Comparison of ENCODE assay signal across 12 cellular contexts in the genomic region with DNA sequence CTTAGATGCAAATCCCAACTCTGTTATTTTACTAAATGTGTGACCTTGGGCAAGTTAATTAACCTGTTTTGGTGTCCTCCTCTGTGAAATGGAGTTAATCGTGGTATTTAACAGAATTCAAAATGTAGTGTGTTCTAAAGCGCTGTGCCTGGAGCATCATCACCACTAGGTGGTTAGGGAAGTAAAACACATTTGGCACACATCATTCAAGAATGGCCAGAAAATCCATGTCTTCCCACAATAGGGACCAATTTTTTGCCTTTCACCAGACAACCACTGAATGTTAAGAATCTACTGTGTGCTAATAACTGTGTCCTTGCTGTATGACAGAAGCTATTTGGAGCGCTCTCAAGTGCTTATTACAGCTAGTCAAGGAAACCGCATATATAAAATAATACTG.
DNase-seq lines count a peak whose midpoint lies in the region; ATAC-seq and TF ChIP-seq lines count a peak whose summit lies in the region.
"Had no signal": no experiment of that assay in that cellular context is flagged by ENCODE, and none has a peak within 500 bp of the region (broad histone marks: within the 10 kb centered on the region; RNA-seq: fewer than 3 reads in every experiment).

No MANE protein-coding gene starts in this region.

- no peaks in the 10 kb centered on the region for H3K27me3 ChIP-seq in MM.1S (replicated peaks; ENCODE audit: insufficient read depth, low read length)
- no peaks in the 10 kb centered on the region for H3K27me3 ChIP-seq in neural cell (ENCODE audit: insufficient read depth, low read depth, low read length)

- H3F3A ChIP-seq in MM.1S (ENCODE audit: insufficient read depth, low read length) (peaks cover 29% of the 10 kb centered on the region), neural cell (ENCODE audit: insufficient read depth, low read length, poor library complexity, severe bottlenecking) (no peaks in the 10 kb centered on the region)

- H3K9me2 ChIP-seq in MM.1S (replicated peaks; ENCODE audit: insufficient read depth, low read length) (no peaks in the 10 kb centered on the region; the same call in 1 of the 2 replicates), neural cell (ENCODE audit: insufficient read depth, low read length) (no peaks in the 10 kb centered on the region)

- no peak for ATAC-seq in GM21576 (IDR thresholded peaks at IDR 0.05; ENCODE audit: unreplicated experiment)
- ATAC-seq: activated CD4-positive, CD25-positive, alpha-beta regulatory T cell treated with anti-CD3 and anti-CD28 coated beads, Interleukin-2, amount 50 U/mL, for 24 hours had no signal

- H3K4me2 ChIP-seq in MM.1S (ENCODE audit: low read depth, low read length) (no peak overlapping the region), neural cell (ENCODE audit: low read length) (no peak overlapping the region)

- H3K9ac ChIP-seq in MM.1S (ENCODE audit: low read length) = no peak overlapping the region
- no peak overlapping the region for H3K9ac ChIP-seq in neural cell (ENCODE audit: low read length)

- TF ChIP-seq RAD21 in neural cell (conservative IDR thresholded peaks at IDR 0.05) = no peak

- H3K4me3 ChIP-seq in MM.1S (ENCODE audit: low read length) = no peak overlapping the region
- no peak overlapping the region for H3K4me3 ChIP-seq in cardiac fibroblast (replicated peaks in 1 of 2; ENCODE audit: low read depth in 2 of 2, low read length in 2 of 2)
- no peak overlapping the region for H3K4me3 ChIP-seq in neural cell (ENCODE audit: low read length)

- no peaks in the 10 kb centered on the region for H3K36me3 ChIP-seq in MM.1S (replicated peaks; ENCODE audit: insufficient read depth, low read length)
- H3K36me3 ChIP-seq in neural cell (ENCODE audit: insufficient read depth, low read length) = no peaks in the 10 kb centered on the region

- H2AFZ ChIP-seq in MM.1S (ENCODE audit: low read length) (no peak overlapping the region), neural cell (ENCODE audit: low read depth, low read length) (no peak overlapping the region)

- TF ChIP-seq CTCF in GM12873 (IDR thresholded peaks at IDR 0.05; ENCODE audit: insufficient read depth, low read depth, low read length, missing control alignments) = peak; percentile 27
- TF ChIP-seq CTCF in MM.1S (IDR thresholded peaks at IDR 0.05; ENCODE audit: low read length) = peak; percentile 22
- TF ChIP-seq CTCF in cardiac fibroblast (IDR thresholded peaks at IDR 0.05; ENCODE audit: low read depth, low read length) = peak; percentile 29
- TF ChIP-seq CTCF in neural cell (IDR thresholded peaks at IDR 0.05; ENCODE audit: poor library complexity, severe bottlenecking) = peak; percentile 27

- H3K9me3 ChIP-seq in MM.1S (replicated peaks; ENCODE audit: insufficient read depth, low read length) = no peaks in the 10 kb centered on the region
- no peaks in the 10 kb centered on the region for H3K9me3 ChIP-seq in neural cell (ENCODE audit: low read length)

- no peak for DNase-seq in MM.1S
- DNase-seq in cardiac fibroblast (ENCODE audit: low read depth in 2 of 2) = peak in 1 of 2 donors; percentile 36
- no peak for DNase-seq in cortex of kidney (lab: John Stamatoyannopoulos, UW)
- no peak for DNase-seq in HT-29 (ENCODE audit: low spot score)
- DNase-seq: DMS153, foreskin melanocyte, NCI-H2029 treated with DMSO at 0.1 percent for 48 hours, nucleus accumbens had no signal

- no peaks in the 10 kb centered on the region for H4K20me1 ChIP-seq in MM.1S (ENCODE audit: insufficient read depth, low read length)
- no peaks in the 10 kb centered on the region for H4K20me1 ChIP-seq in neural cell (ENCODE audit: insufficient read depth)

- H3K27ac ChIP-seq in MM.1S (ENCODE audit: low read length) (no peak overlapping the region), neural cell (ENCODE audit: low read length) (no peak overlapping the region)

- no peak for TF ChIP-seq EP300 in neural cell (conservative IDR thresholded peaks at IDR 0.05; ENCODE audit: poor library complexity, severe bottlenecking)

- peaks cover 23% of the 10 kb centered on the region for H3K4me1 ChIP-seq in MM.1S (ENCODE audit: low read length)

- H3K79me2 ChIP-seq in MM.1S (ENCODE audit: low read length) (peaks cover 15% of the 10 kb centered on the region), neural cell (replicated peaks; ENCODE audit: insufficient read depth, low read length) (peaks cover 12% of the 10 kb centered on the region)

TF ChIP-seq in neural cell, 6 proteins besides CTCF, POLR2A, EP300 and RAD21:
- TF ChIP-seq, protein P1, sequence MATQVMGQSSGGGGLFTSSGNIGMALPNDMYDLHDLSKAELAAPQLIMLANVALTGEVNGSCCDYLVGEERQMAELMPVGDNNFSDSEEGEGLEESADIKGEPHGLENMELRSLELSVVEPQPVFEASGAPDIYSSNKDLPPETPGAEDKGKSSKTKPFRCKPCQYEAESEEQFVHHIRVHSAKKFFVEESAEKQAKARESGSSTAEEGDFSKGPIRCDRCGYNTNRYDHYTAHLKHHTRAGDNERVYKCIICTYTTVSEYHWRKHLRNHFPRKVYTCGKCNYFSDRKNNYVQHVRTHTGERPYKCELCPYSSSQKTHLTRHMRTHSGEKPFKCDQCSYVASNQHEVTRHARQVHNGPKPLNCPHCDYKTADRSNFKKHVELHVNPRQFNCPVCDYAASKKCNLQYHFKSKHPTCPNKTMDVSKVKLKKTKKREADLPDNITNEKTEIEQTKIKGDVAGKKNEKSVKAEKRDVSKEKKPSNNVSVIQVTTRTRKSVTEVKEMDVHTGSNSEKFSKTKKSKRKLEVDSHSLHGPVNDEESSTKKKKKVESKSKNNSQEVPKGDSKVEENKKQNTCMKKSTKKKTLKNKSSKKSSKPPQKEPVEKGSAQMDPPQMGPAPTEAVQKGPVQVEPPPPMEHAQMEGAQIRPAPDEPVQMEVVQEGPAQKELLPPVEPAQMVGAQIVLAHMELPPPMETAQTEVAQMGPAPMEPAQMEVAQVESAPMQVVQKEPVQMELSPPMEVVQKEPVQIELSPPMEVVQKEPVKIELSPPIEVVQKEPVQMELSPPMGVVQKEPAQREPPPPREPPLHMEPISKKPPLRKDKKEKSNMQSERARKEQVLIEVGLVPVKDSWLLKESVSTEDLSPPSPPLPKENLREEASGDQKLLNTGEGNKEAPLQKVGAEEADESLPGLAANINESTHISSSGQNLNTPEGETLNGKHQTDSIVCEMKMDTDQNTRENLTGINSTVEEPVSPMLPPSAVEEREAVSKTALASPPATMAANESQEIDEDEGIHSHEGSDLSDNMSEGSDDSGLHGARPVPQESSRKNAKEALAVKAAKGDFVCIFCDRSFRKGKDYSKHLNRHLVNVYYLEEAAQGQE (IDR thresholded peaks at IDR 0.05; ENCODE audit: borderline replicate concordance) = no peak
- TF ChIP-seq MXI1 (conservative IDR thresholded peaks at IDR 0.05; ENCODE audit: poor library complexity, severe bottlenecking) (no peak), SMC3 (conservative IDR thresholded peaks at IDR 0.05; ENCODE audit: poor library complexity) (no peak), TAF1 (IDR thresholded peaks at IDR 0.05; ENCODE audit: low read depth) (no peak), EZH2 (IDR thresholded peaks at IDR 0.05; ENCODE audit: borderline replicate concordance, insufficient read depth, low read length, poor library complexity, severe bottlenecking) (no peak), POLR2AphosphoS5 (IDR thresholded peaks at IDR 0.05) (no peak)
